In the genomic region with DNA sequence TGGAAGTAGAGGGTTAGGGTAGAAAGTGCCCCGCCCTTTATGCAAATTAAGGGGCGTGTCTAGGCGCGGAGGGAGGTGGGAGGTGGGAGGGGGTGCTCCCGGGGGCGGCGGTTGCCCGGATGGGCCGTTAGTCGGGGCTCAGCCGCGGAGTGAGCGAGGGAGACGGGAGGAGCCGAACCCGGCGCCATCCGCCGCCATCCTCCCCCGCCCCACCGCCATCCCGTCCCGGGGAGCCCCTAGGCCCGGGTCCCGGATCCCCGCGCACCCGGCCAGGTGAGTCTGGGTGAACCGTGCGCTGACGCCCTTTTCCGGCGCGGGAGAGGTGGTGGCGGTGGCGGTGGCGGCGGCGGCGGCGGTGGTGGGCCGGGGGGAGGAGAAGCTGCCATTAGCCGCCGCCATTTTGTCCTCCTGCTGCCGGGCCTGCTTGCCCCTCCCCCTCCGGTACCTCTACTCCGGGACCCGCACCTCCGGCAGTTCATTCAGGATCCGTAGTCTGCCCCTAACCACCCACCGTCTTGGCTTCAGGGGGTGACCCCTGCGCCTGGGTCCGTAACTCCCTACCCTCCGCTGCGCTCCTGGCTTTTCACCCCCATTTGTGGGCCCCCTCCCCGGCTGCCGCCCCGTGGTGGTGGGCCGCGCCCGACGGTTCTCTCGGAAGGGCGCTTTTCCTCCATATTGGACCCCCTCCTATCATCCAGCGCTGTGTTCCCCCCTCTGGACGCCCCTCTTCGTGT, we compare ENCODE assay signal across 1 cellular context.
TF ChIP-seq lines count a peak whose summit lies in the region.

A gene (plus strand): TSS at position 130 of the 734 bp plus-strand sequence. CDS start 2,075 bp downstream, outside the sequence.

TF ChIP-seq in HepG2, 621 proteins besides CTCF, POLR2A, EP300 and RAD21 (continued from another document and continues in another):
- TF ChIP-seq ZNF230 (CRISPR knock-in tag; IDR thresholded peaks at IDR 0.05) (peak; percentile 60; the same call in 1 of the 2 replicates), GABPA (IDR thresholded peaks at IDR 0.05; ENCODE audit: low read depth, low read length) (no peak), GABPA (CRISPR knock-in tag; IDR thresholded peaks at IDR 0.05; ENCODE audit: low read depth) (0 out of 2 replicates have a peak, but pooled peaks have one; percentile 11), KLF16 (CRISPR knock-in tag; IDR thresholded peaks at IDR 0.05) (no peak; a peak in 1 of 4 replicates), ZFX (CRISPR knock-in tag; IDR thresholded peaks at IDR 0.05; ENCODE audit: low read depth) (peak; percentile 83), ZNF264 (CRISPR knock-in tag; IDR thresholded peaks at IDR 0.05) (0 out of 2 replicates have a peak, but pooled peaks have one; percentile 0), ELF1 (CRISPR knock-in tag; IDR thresholded peaks at IDR 0.05) (no peak), ARHGAP35 (CRISPR knock-in tag; IDR thresholded peaks at IDR 0.05; ENCODE audit: borderline replicate concordance) (0 out of 2 replicates have a peak, but pooled peaks have one; percentile 9), ZBTB38 (CRISPR knock-in tag; IDR thresholded peaks at IDR 0.05) (0 out of 2 replicates have a peak, but pooled peaks have one; percentile 64), NCOA1 (CRISPR knock-in tag; IDR thresholded peaks at IDR 0.05) (no peak), NONO (IDR thresholded peaks at IDR 0.05) (no peak), NONO (CRISPR knock-in tag; conservative IDR thresholded peaks at IDR 0.05) (peak; percentile 57; the same call in 1 of the 2 replicates), IKZF4 (CRISPR knock-in tag; IDR thresholded peaks at IDR 0.05; ENCODE audit: borderline replicate concordance, low read depth, not compliant biosample characterization) (peak; percentile 57), SETDB1 (CRISPR knock-in tag; IDR thresholded peaks at IDR 0.05; ENCODE audit: borderline replicate concordance) (no peak), BCL6 (CRISPR knock-in tag; IDR thresholded peaks at IDR 0.05) (no peak; the same call in 1 of the 2 replicates), POLR2AphosphoS5 (IDR thresholded peaks at IDR 0.05; ENCODE audit: low read depth, low read length) (peak; percentile 56; the same call in 1 of the 2 replicates), ZNF232 (CRISPR knock-in tag; IDR thresholded peaks at IDR 0.05; ENCODE audit: borderline replicate concordance) (peak; percentile 71; the same call in 1 of the 2 replicates), ATM (IDR thresholded peaks at IDR 0.05; ENCODE audit: borderline replicate concordance) (no peak), SNRNP70 (IDR thresholded peaks at IDR 0.05; ENCODE audit: low read depth, low read length) (no peak), HNRNPUL1 (IDR thresholded peaks at IDR 0.05; ENCODE audit: low read depth, low read length) (no peak), KLF12 (CRISPR knock-in tag; IDR thresholded peaks at IDR 0.05; ENCODE audit: borderline replicate concordance) (peak; percentile 69; the same call in 1 of the 2 replicates), ZNF709 (CRISPR knock-in tag; IDR thresholded peaks at IDR 0.05) (no peak; the same call in 1 of the 2 replicates), PHF5A (CRISPR knock-in tag; IDR thresholded peaks at IDR 0.05; ENCODE audit: low read depth, unreplicated experiment) (peak; percentile 65), ZNF790 (CRISPR knock-in tag; IDR thresholded peaks at IDR 0.05; ENCODE audit: borderline replicate concordance) (0 out of 2 replicates have a peak, but pooled peaks have one; percentile 27), RFXANK (CRISPR knock-in tag; IDR thresholded peaks at IDR 0.05) (no peak), YEATS4 (CRISPR knock-in tag; IDR thresholded peaks at IDR 0.05; ENCODE audit: borderline replicate concordance) (peak; percentile 48; the same call in 1 of the 2 replicates), ZMYM3 (CRISPR knock-in tag; IDR thresholded peaks at IDR 0.05) (no peak), MIER3 (CRISPR knock-in tag; IDR thresholded peaks at IDR 0.05; ENCODE audit: borderline replicate concordance) (no peak), HNRNPK (IDR thresholded peaks at IDR 0.05; ENCODE audit: low read depth, low read length, poor library complexity, severe bottlenecking) (peak; percentile 85), MEIS1 (CRISPR knock-in tag; IDR thresholded peaks at IDR 0.05; ENCODE audit: borderline replicate concordance) (no peak; the same call in 1 of the 2 replicates), ZNF891 (CRISPR knock-in tag; IDR thresholded peaks at IDR 0.05) (peak; percentile 81; the same call in 1 of the 2 replicates), HHEX (CRISPR knock-in tag; IDR thresholded peaks at IDR 0.05) (no peak), MBNL3 (CRISPR knock-in tag; conservative IDR thresholded peaks at IDR 0.05) (no peak), ZNF777 (CRISPR knock-in tag; IDR thresholded peaks at IDR 0.05) (peak; percentile 65; the same call in 1 of the 2 replicates), SNAI1 (CRISPR knock-in tag; IDR thresholded peaks at IDR 0.05; ENCODE audit: borderline replicate concordance) (peak; percentile 83; the same call in 1 of the 2 replicates), ZNF550 (CRISPR knock-in tag; IDR thresholded peaks at IDR 0.05; ENCODE audit: borderline replicate concordance) (no peak), CBX1 (IDR thresholded peaks at IDR 0.05; ENCODE audit: low read depth) (no peak), SIN3A (IDR thresholded peaks at IDR 0.05; ENCODE audit: borderline replicate concordance, low read depth, low read length) (peak; percentile 49; the same call in 1 of the 2 replicates), YEATS2 (CRISPR knock-in tag; IDR thresholded peaks at IDR 0.05; ENCODE audit: borderline replicate concordance) (peak; percentile 95), U2AF2 (IDR thresholded peaks at IDR 0.05; ENCODE audit: low read depth, low read length) (0 out of 2 replicates have a peak, but pooled peaks have one; percentile 30), KDM4B (CRISPR knock-in tag; IDR thresholded peaks at IDR 0.05) (peak; percentile 55; the same call in 1 of the 2 replicates), KDM3A (CRISPR knock-in tag; IDR thresholded peaks at IDR 0.05; ENCODE audit: low read depth) (peak; percentile 29; the same call in 1 of the 2 replicates)
- TF ChIP-seq, protein P1, sequence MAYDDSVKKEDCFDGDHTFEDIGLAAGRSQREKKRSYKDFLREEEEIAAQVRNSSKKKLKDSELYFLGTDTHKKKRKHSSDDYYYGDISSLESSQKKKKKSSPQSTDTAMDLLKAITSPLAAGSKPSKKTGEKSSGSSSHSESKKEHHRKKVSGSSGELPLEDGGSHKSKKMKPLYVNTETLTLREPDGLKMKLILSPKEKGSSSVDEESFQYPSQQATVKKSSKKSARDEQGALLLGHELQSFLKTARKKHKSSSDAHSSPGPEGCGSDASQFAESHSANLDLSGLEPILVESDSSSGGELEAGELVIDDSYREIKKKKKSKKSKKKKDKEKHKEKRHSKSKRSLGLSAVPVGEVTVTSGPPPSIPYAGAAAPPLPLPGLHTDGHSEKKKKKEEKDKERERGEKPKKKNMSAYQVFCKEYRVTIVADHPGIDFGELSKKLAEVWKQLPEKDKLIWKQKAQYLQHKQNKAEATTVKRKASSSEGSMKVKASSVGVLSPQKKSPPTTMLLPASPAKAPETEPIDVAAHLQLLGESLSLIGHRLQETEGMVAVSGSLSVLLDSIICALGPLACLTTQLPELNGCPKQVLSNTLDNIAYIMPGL (CRISPR knock-in tag; IDR thresholded peaks at IDR 0.05; ENCODE audit: borderline replicate concordance in 1 of 2, low read depth in 1 of 2): peak; percentile 44 to 59; a peak in 3 of 4 replicates
- TF ChIP-seq, protein P2, sequence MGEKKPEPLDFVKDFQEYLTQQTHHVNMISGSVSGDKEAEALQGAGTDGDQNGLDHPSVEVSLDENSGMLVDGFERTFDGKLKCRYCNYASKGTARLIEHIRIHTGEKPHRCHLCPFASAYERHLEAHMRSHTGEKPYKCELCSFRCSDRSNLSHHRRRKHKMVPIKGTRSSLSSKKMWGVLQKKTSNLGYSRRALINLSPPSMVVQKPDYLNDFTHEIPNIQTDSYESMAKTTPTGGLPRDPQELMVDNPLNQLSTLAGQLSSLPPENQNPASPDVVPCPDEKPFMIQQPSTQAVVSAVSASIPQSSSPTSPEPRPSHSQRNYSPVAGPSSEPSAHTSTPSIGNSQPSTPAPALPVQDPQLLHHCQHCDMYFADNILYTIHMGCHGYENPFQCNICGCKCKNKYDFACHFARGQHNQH (CRISPR knock-in tag; IDR thresholded peaks at IDR 0.05): peak; percentile 85
- TF ChIP-seq, protein P3, sequence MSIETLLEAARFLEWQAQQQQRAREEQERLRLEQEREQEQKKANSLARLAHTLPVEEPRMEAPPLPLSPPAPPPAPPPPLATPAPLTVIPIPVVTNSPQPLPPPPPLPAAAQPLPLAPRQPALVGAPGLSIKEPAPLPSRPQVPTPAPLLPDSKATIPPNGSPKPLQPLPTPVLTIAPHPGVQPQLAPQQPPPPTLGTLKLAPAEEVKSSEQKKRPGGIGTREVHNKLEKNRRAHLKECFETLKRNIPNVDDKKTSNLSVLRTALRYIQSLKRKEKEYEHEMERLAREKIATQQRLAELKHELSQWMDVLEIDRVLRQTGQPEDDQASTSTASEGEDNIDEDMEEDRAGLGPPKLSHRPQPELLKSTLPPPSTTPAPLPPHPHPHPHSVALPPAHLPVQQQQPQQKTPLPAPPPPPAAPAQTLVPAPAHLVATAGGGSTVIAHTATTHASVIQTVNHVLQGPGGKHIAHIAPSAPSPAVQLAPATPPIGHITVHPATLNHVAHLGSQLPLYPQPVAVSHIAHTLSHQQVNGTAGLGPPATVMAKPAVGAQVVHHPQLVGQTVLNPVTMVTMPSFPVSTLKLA (IDR thresholded peaks at IDR 0.05): no peak
- TF ChIP-seq, protein P4, sequence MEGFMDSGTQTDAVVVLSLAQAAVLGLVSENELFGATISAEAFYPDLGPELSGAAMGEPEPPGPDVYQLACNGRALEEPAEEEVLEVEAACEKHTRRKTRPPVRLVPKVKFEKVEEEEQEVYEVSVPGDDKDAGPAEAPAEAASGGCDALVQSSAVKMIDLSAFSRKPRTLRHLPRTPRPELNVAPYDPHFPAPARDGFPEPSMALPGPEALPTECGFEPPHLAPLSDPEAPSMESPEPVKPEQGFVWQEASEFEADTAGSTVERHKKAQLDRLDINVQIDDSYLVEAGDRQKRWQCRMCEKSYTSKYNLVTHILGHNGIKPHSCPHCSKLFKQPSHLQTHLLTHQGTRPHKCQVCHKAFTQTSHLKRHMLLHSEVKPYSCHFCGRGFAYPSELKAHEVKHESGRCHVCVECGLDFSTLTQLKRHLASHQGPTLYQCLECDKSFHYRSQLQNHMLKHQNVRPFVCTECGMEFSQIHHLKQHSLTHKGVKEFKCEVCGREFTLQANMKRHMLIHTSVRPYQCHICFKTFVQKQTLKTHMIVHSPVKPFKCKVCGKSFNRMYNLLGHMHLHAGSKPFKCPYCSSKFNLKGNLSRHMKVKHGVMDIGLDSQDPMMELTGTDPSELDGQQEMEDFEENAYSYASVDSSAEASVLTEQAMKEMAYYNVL (CRISPR knock-in tag; IDR thresholded peaks at IDR 0.05; ENCODE audit: borderline replicate concordance): peak; percentile 83; the same call in 1 of the 2 replicates
- TF ChIP-seq, protein P5, sequence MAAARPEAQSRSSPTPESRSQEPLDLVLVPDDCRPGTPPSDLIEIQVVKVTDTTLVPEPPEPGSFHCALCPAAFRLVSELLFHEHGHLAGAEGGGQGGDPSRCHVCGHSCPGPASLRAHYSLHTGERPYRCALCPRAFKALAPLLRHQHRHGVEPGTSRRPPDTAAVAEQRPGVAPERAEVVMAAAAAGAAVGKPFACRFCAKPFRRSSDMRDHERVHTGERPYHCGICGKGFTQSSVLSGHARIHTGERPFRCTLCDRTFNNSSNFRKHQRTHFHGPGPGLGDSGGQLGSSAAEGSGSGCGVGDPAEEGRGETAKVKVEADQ (CRISPR knock-in tag; IDR thresholded peaks at IDR 0.05; ENCODE audit: borderline replicate concordance): no peak
- TF ChIP-seq, protein P6, sequence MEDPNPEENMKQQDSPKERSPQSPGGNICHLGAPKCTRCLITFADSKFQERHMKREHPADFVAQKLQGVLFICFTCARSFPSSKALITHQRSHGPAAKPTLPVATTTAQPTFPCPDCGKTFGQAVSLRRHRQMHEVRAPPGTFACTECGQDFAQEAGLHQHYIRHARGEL (CRISPR knock-in tag; IDR thresholded peaks at IDR 0.05): no peak
- TF ChIP-seq, protein P7, sequence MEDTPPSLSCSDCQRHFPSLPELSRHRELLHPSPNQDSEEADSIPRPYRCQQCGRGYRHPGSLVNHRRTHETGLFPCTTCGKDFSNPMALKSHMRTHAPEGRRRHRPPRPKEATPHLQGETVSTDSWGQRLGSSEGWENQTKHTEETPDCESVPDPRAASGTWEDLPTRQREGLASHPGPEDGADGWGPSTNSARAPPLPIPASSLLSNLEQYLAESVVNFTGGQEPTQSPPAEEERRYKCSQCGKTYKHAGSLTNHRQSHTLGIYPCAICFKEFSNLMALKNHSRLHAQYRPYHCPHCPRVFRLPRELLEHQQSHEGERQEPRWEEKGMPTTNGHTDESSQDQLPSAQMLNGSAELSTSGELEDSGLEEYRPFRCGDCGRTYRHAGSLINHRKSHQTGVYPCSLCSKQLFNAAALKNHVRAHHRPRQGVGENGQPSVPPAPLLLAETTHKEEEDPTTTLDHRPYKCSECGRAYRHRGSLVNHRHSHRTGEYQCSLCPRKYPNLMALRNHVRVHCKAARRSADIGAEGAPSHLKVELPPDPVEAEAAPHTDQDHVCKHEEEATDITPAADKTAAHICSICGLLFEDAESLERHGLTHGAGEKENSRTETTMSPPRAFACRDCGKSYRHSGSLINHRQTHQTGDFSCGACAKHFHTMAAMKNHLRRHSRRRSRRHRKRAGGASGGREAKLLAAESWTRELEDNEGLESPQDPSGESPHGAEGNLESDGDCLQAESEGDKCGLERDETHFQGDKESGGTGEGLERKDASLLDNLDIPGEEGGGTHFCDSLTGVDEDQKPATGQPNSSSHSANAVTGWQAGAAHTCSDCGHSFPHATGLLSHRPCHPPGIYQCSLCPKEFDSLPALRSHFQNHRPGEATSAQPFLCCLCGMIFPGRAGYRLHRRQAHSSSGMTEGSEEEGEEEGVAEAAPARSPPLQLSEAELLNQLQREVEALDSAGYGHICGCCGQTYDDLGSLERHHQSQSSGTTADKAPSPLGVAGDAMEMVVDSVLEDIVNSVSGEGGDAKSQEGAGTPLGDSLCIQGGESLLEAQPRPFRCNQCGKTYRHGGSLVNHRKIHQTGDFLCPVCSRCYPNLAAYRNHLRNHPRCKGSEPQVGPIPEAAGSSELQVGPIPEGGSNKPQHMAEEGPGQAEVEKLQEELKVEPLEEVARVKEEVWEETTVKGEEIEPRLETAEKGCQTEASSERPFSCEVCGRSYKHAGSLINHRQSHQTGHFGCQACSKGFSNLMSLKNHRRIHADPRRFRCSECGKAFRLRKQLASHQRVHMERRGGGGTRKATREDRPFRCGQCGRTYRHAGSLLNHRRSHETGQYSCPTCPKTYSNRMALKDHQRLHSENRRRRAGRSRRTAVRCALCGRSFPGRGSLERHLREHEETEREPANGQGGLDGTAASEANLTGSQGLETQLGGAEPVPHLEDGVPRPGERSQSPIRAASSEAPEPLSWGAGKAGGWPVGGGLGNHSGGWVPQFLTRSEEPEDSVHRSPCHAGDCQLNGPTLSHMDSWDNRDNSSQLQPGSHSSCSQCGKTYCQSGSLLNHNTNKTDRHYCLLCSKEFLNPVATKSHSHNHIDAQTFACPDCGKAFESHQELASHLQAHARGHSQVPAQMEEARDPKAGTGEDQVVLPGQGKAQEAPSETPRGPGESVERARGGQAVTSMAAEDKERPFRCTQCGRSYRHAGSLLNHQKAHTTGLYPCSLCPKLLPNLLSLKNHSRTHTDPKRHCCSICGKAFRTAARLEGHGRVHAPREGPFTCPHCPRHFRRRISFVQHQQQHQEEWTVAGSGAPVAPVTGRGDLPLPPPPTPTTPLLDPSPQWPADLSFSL (CRISPR knock-in tag; IDR thresholded peaks at IDR 0.05): no peak
- TF ChIP-seq, protein P8, sequence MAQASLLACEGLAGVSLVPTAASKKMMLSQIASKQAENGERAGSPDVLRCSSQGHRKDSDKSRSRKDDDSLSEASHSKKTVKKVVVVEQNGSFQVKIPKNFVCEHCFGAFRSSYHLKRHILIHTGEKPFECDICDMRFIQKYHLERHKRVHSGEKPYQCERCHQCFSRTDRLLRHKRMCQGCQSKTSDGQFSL (CRISPR knock-in tag; IDR thresholded peaks at IDR 0.05): peak; percentile 33; the same call in 1 of the 2 replicates
